ENCODE assay signal across 18 cellular contexts in the genomic region with DNA sequence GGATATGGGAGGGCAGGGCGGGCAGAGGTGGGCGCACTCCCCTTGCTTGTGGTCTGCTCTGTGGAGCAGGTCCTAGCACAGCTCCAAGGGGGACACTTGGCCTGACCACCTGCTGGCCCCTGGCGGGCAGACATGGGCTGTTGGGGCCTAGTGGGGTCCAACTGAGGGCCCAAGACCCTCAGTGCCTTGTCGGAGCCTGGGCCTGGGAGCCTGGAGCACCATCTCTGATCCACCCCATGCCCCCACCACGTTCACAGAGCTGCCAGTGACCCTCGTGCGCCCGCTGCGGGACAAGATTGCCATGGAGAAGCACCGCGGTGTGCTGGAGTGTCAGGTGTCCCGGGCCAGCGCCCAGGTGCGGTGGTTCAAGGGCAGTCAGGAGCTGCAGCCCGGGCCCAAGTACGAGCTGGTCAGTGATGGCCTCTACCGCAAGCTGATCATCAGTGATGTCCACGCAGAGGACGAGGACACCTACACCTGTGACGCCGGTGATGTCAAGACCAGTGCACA.
DNase-seq lines count a peak whose midpoint lies in the region; ATAC-seq and TF ChIP-seq lines count a peak whose summit lies in the region.
"Had no signal": no experiment of that assay in that cellular context is flagged by ENCODE, and none has a peak within 500 bp of the region (broad histone marks: within the 10 kb centered on the region; RNA-seq: fewer than 3 reads in every experiment).

No MANE protein-coding gene starts in this region.

- H3K27me3 ChIP-seq in right atrium auricular region (no peaks in the 10 kb centered on the region), RWPE2 (ENCODE audit: insufficient read depth, poor library complexity, severe bottlenecking) (no peaks in the 10 kb centered on the region), gastrocnemius medialis (no peaks in the 10 kb centered on the region), MG63 (no peaks in the 10 kb centered on the region)

- peak; percentile 73 for DNase-seq in cardiac septum (ENCODE audit: low spot score)
- no peak for DNase-seq in right atrium auricular region (ENCODE audit: low spot score)
- DNase-seq in RWPE2 (ENCODE audit: low spot score), result peak; percentile 15
- peak; percentile 29 for DNase-seq in left lobe of liver (ENCODE audit: low spot score)
- DNase-seq in gastrocnemius medialis, result peak in 1 of 2 donors; percentile 61
- DNase-seq in HCEC 1CT, result no peak
- DNase-seq in MG63, result no peak
- DNase-seq in SHP77 treated with DMSO at 0.1 percent for 48 hours (lab: John Stamatoyannopoulos, UW), result no peak
- DNase-seq: AML-193; CD4-positive, alpha-beta T cell; EL; NCI-H1105 treated with DMSO at 0.1 percent for 48 hours; NCI-H1694 treated with DMSO at 0.1 percent for 48 hours; NCI-H446; NCI-H748 treated with DMSO at 0.1 percent for 48 hours; OCI-M1 had no signal

- no peak for TF ChIP-seq CTCF in right atrium auricular region (IDR thresholded peaks at IDR 0.05)
- no peak for TF ChIP-seq CTCF in RWPE2 (IDR thresholded peaks at IDR 0.05; ENCODE audit: poor library complexity, severe bottlenecking)
- TF ChIP-seq CTCF in gastrocnemius medialis (IDR thresholded peaks at IDR 0.05 in 4 of 5, conservative IDR thresholded peaks at IDR 0.05 in 1 of 5), result no peak

- H3K27ac ChIP-seq in right atrium auricular region, result no peak overlapping the region
- H3K27ac ChIP-seq in RWPE2 (ENCODE audit: poor library complexity, severe bottlenecking), result no peak overlapping the region
- H3K27ac ChIP-seq in gastrocnemius medialis, result peak overlapping the region; percentile 29 to 89 (median 79)
- H3K27ac ChIP-seq: HL-60, SJSA1 had no signal

- H3K4me3 ChIP-seq in right atrium auricular region (no peak overlapping the region), RWPE2 (ENCODE audit: severe bottlenecking) (no peak overlapping the region), gastrocnemius medialis (no peak overlapping the region), MG63 (no peak overlapping the region)
- H3K4me3 ChIP-seq: SJSA1 had no signal

- TF ChIP-seq POLR2A in gastrocnemius medialis (IDR thresholded peaks at IDR 0.05), result no peak

- H3K9me3 ChIP-seq in right atrium auricular region, result no peaks in the 10 kb centered on the region
- H3K9me3 ChIP-seq in RWPE2 (ENCODE audit: severe bottlenecking), result no peaks in the 10 kb centered on the region
- H3K9me3 ChIP-seq in gastrocnemius medialis, result no peaks in the 10 kb centered on the region
- H3K9me3 ChIP-seq in MG63, result no peaks in the 10 kb centered on the region
- H3K9me3 ChIP-seq: SJSA1 had no signal

- peaks cover 92% of the 10 kb centered on the region for H3K36me3 ChIP-seq in right atrium auricular region
- no peaks in the 10 kb centered on the region for H3K36me3 ChIP-seq in RWPE2 (ENCODE audit: low read depth)
- H3K36me3 ChIP-seq in gastrocnemius medialis, result peaks cover 0 to 89% of the 10 kb centered on the region in 2 donors
- H3K36me3 ChIP-seq in MG63, result no peaks in the 10 kb centered on the region
- H3K36me3 ChIP-seq: SJSA1 had no signal

- in situ Hi-C loops in gastrocnemius medialis (cut with MboI; ENCODE audit: low sequenced_read_pairs in 4 of 4), result no loop called here

- H3K4me1 ChIP-seq in right atrium auricular region (peaks cover 0 to 22% of the 10 kb centered on the region in 2 donors), RWPE2 (ENCODE audit: insufficient read depth, poor library complexity, severe bottlenecking) (no peaks in the 10 kb centered on the region), gastrocnemius medialis (peaks cover 0 to 28% of the 10 kb centered on the region in 2 donors)

- ATAC-seq in RWPE2 (ENCODE audit: low read depth), result no peak
- ATAC-seq in left lobe of liver, result no peak
- ATAC-seq in gastrocnemius medialis, result no peak

- intact Hi-C loops in cardiac septum (cut with DNase I), result no loop called here
- intact Hi-C loops in gastrocnemius medialis (cut with DNase I; ENCODE audit: low total_unique reads), result loop anchor here (5.0 kb wide), 1 partner anchor 66 kb away; no protein-coding TSS in a partner anchor

Comparison
In these comparisons a context has a peak if more than half of its experiments do, and no peak if none do; other contexts are left out.
1. DNase-seq: peak in cardiac septum (single experiment), RWPE2 (single experiment) and left lobe of liver (single experiment); none in right atrium auricular region (single experiment), HCEC 1CT (single experiment), MG63 (single experiment) and SHP77 treated with DMSO at 0.1 percent for 48 hours (single experiment).
2. H3K27ac ChIP-seq: peak in gastrocnemius medialis (4 of 4); none in right atrium auricular region (0 of 2) and RWPE2 (single experiment).